1 cellular context compared by ENCODE assay signal in the genomic region with DNA sequence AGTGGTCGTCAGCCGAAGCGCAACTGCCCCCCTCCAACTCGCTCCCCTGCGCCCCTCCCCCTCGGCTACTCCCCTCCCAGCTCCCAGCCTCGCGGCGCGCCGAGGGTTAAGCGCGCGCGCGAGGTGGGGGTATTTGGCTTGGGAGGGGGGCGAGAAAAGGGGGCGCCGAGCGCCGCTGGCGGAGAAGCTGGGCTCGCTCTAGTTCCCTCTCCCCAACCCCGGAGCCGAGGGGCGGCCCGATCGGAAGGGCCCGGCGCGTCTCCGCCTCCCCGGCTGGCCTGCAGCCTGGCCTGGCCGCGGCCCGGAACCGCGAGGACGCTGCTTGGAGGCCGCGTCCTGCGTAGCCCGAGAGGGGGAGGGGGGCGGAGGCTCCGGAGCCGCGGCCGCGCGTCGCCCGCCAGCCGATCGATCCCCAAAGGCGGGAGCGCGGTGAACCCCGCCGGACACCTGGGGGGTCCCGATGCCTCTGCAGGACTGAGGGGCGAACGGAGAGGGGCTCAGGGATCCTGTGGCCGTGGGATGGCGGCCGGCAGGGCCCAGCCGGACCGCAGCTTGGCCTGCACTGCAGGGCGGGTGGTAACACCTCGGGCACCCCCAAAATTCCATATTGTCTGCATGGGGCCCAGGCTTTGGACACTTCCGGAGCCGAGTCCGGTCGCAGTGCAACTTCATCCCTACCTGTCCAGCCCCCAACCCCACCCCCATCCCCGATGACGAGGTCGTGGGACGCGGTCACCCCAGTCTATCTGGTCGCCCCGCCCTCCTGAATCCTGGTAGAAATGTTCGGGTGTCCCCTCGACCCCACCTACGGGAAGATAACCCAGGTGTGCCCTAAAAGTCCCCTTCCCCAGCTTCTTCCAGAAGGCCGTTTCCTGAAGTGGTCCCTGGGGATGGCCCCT.
TF ChIP-seq lines count a peak whose summit lies in the region.

No MANE protein-coding gene starts in this region.

TF ChIP-seq in HEK293, 187 proteins besides CTCF, POLR2A, EP300 and RAD21 (continued from another document):
- TF ChIP-seq, protein P1, sequence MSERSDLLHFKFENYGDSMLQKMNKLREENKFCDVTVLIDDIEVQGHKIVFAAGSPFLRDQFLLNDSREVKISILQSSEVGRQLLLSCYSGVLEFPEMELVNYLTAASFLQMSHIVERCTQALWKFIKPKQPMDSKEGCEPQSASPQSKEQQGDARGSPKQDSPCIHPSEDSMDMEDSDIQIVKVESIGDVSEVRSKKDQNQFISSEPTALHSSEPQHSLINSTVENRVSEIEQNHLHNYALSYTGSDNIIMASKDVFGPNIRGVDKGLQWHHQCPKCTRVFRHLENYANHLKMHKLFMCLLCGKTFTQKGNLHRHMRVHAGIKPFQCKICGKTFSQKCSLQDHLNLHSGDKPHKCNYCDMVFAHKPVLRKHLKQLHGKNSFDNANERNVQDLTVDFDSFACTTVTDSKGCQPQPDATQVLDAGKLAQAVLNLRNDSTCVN (tag by site-specific recombination; optimal IDR thresholded peaks at IDR 0.05), result peak; percentile 39
